In genomic region chr21:41768371-41769042, GRCh38 we compare ENCODE assay signal across 8 cellular contexts.
A peak's percentile ranks its signal among the peaks of the same experiment; 100 is the strongest.
DNase-seq lines count a peak whose midpoint lies in the region; ATAC-seq lines count a peak whose summit lies in the region.

No MANE protein-coding gene starts in this region.

- ATAC-seq in stimulated activated memory B cell treated with anti-CD40 and anti-IgM and Interleukin-4, amounts not matched to agents 10 μg/mL and 1 μg/mL and 100 μg/mL, for 72 hours = no peak
- no peak for ATAC-seq in HG03442 (IDR thresholded peaks at IDR 0.05; ENCODE audit: unreplicated experiment)

- no peak overlapping the region for H3K27ac Mint-ChIP-seq in activated naive CD8-positive, alpha-beta T cell
- no peak overlapping the region for H3K27ac Mint-ChIP-seq in stimulated activated memory B cell treated with anti-CD40 and anti-IgM and Interleukin-4, amounts not matched to agents 10 μg/mL and 1 μg/mL and 100 μg/mL, for 72 hours

- peaks cover 37% of the 10 kb centered on the region for H3K4me1 ChIP-seq in iPS-20b (ENCODE audit: insufficient read depth, low read length)

- H3K27ac ChIP-seq in iPS-20b (ENCODE audit: low read length) = no peak overlapping the region

- H3K36me3 Mint-ChIP-seq in activated naive CD8-positive, alpha-beta T cell = no peaks in the 10 kb centered on the region
- H3K36me3 Mint-ChIP-seq in stimulated activated memory B cell treated with anti-CD40 and anti-IgM and Interleukin-4, amounts not matched to agents 10 μg/mL and 1 μg/mL and 100 μg/mL, for 72 hours = no peaks in the 10 kb centered on the region

- H3K4me1 Mint-ChIP-seq in activated naive CD8-positive, alpha-beta T cell (ENCODE audit: low read depth) = peaks cover 27% of the 10 kb centered on the region
- peaks cover 32% of the 10 kb centered on the region for H3K4me1 Mint-ChIP-seq in stimulated activated memory B cell treated with anti-CD40 and anti-IgM and Interleukin-4, amounts not matched to agents 10 μg/mL and 1 μg/mL and 100 μg/mL, for 72 hours

- H3K9me3 ChIP-seq in iPS-20b (ENCODE audit: insufficient read depth, low read depth, low read length) = no peaks in the 10 kb centered on the region

- no peak overlapping the region for H3K9ac ChIP-seq in iPS-20b (ENCODE audit: low read depth, low read length)

- peak overlapping the region; percentile 88 for H3K4me3 Mint-ChIP-seq in activated naive CD8-positive, alpha-beta T cell
- peak overlapping the region; percentile 32 for H3K4me3 Mint-ChIP-seq in stimulated activated memory B cell treated with anti-CD40 and anti-IgM and Interleukin-4, amounts not matched to agents 10 μg/mL and 1 μg/mL and 100 μg/mL, for 72 hours

- H3K9me3 Mint-ChIP-seq in activated naive CD8-positive, alpha-beta T cell (ENCODE audit: low read depth) = no peaks in the 10 kb centered on the region
- no peaks in the 10 kb centered on the region for H3K9me3 Mint-ChIP-seq in stimulated activated memory B cell treated with anti-CD40 and anti-IgM and Interleukin-4, amounts not matched to agents 10 μg/mL and 1 μg/mL and 100 μg/mL, for 72 hours

- H3K27me3 ChIP-seq in iPS-20b (ENCODE audit: insufficient read depth, low read length) = peaks cover 100% of the 10 kb centered on the region

- H3K27me3 Mint-ChIP-seq in activated naive CD8-positive, alpha-beta T cell = peaks cover 26% of the 10 kb centered on the region
- peaks cover 89% of the 10 kb centered on the region for H3K27me3 Mint-ChIP-seq in stimulated activated memory B cell treated with anti-CD40 and anti-IgM and Interleukin-4, amounts not matched to agents 10 μg/mL and 1 μg/mL and 100 μg/mL, for 72 hours

- peak; percentile 19 for DNase-seq in activated naive CD4-positive, alpha-beta T cell treated with Interleukin-2 at 50 U/mL for 16 hours
- no peak for DNase-seq in activated naive CD4-positive, alpha-beta T cell treated with anti-CD3 and anti-CD28 coated beads, Interleukin-2, amount 50 U/mL, for 16 hours
- peak; percentile 75 for DNase-seq in NCI-H510A treated with DMSO at 0.1 percent for 48 hours (lab: John Stamatoyannopoulos, UW)
- no peak for DNase-seq in NCI-H1048 (lab: John Stamatoyannopoulos, UW)

- peak overlapping the region; percentile 61 for H3K4me3 ChIP-seq in iPS-20b (ENCODE audit: low read length)

- H3K36me3 ChIP-seq in iPS-20b (ENCODE audit: insufficient read depth, low read depth, low read length) = no peaks in the 10 kb centered on the region

Comparison
In these comparisons a context has a peak if more than half of its experiments do, and no peak if none do; other contexts are left out.
1. DNase-seq: peak in activated naive CD4-positive, alpha-beta T cell treated with Interleukin-2 at 50 U/mL for 16 hours (single experiment) and NCI-H510A treated with DMSO at 0.1 percent for 48 hours (single experiment); none in activated naive CD4-positive, alpha-beta T cell treated with anti-CD3 and anti-CD28 coated beads, Interleukin-2, amount 50 U/mL, for 16 hours (single experiment) and NCI-H1048 (single experiment).